In genomic region chr17:14664511-14664910, GRCh38 we compare ENCODE assay signal across 34 cellular contexts.
"Had no signal": no experiment of that assay in that cellular context is flagged by ENCODE, and none has a peak within 500 bp of the region (broad histone marks: within the 10 kb centered on the region; RNA-seq: fewer than 3 reads in every experiment).

No MANE protein-coding gene starts in this region.

- H3K27me3 Mint-ChIP-seq: activated naive CD8-positive, alpha-beta T cell; brain had no signal

- H3K27ac Mint-ChIP-seq: activated CD4-positive, alpha-beta memory T cell treated with anti-CD3 and anti-CD28 coated beads for 36 hours; activated naive CD4-positive, alpha-beta T cell treated with anti-CD3 and anti-CD28 coated beads, Interleukin-2, amount 10 ng/mL, durations not matched to agents 7 days and 5 days; activated naive CD8-positive, alpha-beta T cell; activated naive CD8-positive, alpha-beta T cell treated with anti-CD3 and anti-CD28 coated beads, Interleukin-2, amount 50 U/mL, for 24 hours; activated T-helper 1 cell treated with anti-CD3 and anti-CD28 coated beads, Interleukin-12 subunit alpha, Interleukin-12 subunit beta, Interleukin-2, Interleukin-4 antibody, amounts not matched to agents 30 ng/mL and 10 ng/mL and 1 ng/mL, durations not matched to agents 14 hours and 24 hours and 36 hours; brain; T-helper 1 cell treated with Interleukin-12 subunit alpha and Interleukin-12 subunit beta and Interleukin-4 antibody, amounts not matched to agents 30 μg/mL and 1 μg/mL, for 36 hours; T-helper 2 cell treated with Interferon-gamma antibody and Interleukin-4, amounts not matched to agents 5 μg/mL and 100 μg/mL, for 36 hours had no signal

- DNase-seq: activated CD4-positive, alpha-beta memory T cell treated with anti-CD3 and anti-CD28 coated beads for 36 hours; activated CD4-positive, alpha-beta T cell treated with anti-CD3 and anti-CD28 coated beads for 4 hours; activated CD4-positive, alpha-beta T cell treated with anti-CD3 and anti-CD28 coated beads, Interleukin-2, amount 50 U/mL, for 1 hour; activated CD8-positive, alpha-beta memory T cell treated with anti-CD3 and anti-CD28 coated beads, Interleukin-2, amount 50 U/mL, for 4 hours; activated gamma-delta T cell treated with Interleukin-2 at 50 U/mL for 16 hours; activated naive CD4-positive, alpha-beta T cell treated with anti-CD3 and anti-CD28 coated beads, Interleukin-2, amount 10 ng/mL, durations not matched to agents 7 days and 5 days; activated naive CD8-positive, alpha-beta T cell treated with anti-CD3 and anti-CD28 coated beads, Interleukin-2, amount 50 U/mL, for 24 hours; activated T-cell treated with anti-CD3 and anti-CD28 coated beads for 4 hours; activated T-cell treated with anti-CD3 and anti-CD28 coated beads, Interleukin-2, amount 50 U/mL, for 4 hours; anterior cingulate cortex; caudate nucleus; cerebellar nuclear complex; NCI-H1092 treated with DMSO at 0.1 percent for 48 hours; NCI-H1417; NCI-H146; NCI-H187; NCI-H2029 treated with DMSO at 0.1 percent for 48 hours; NCI-H2107; NCI-H2171; NCI-H446; NCI-H510A treated with DMSO at 0.1 percent for 48 hours; NCI-H526 treated with DMSO at 0.1 percent for 48 hours; NK-92 treated with Interleukin-12 subunit alpha and Interleukin-12 subunit beta, amount 100 ng/mL, for 24 hours; OCI-M1; SHP77; SJCRH30 had no signal

- H3K4me3 ChIP-seq: K562, SJCRH30, SK-N-MC had no signal

- H3K36me3 Mint-ChIP-seq: activated CD4-positive, alpha-beta memory T cell treated with anti-CD3 and anti-CD28 coated beads for 36 hours; activated naive CD4-positive, alpha-beta T cell treated with anti-CD3 and anti-CD28 coated beads, Interleukin-2, amount 10 ng/mL, durations not matched to agents 7 days and 5 days; activated naive CD8-positive, alpha-beta T cell; brain had no signal

- H3K27ac ChIP-seq: SJCRH30, SK-N-MC had no signal

- H3K4me3 Mint-ChIP-seq: activated CD4-positive, alpha-beta memory T cell treated with anti-CD3 and anti-CD28 coated beads for 36 hours; activated naive CD4-positive, alpha-beta T cell treated with anti-CD3 and anti-CD28 coated beads, Interleukin-2, amount 10 ng/mL, durations not matched to agents 7 days and 5 days; activated naive CD8-positive, alpha-beta T cell; activated naive CD8-positive, alpha-beta T cell treated with anti-CD3 and anti-CD28 coated beads, Interleukin-2, amount 50 U/mL, for 24 hours; activated T-cell treated with anti-CD3 and anti-CD28 coated beads, Interleukin-2, amount 50 U/mL, for 4 hours; activated T-helper 1 cell treated with anti-CD3 and anti-CD28 coated beads, Interleukin-12 subunit alpha, Interleukin-12 subunit beta, Interleukin-2, Interleukin-4 antibody, amounts not matched to agents 30 ng/mL and 10 ng/mL and 1 ng/mL, durations not matched to agents 14 hours and 24 hours and 36 hours; brain; T-helper 1 cell treated with Interleukin-12 subunit alpha and Interleukin-12 subunit beta and Interleukin-4 antibody, amounts not matched to agents 30 μg/mL and 1 μg/mL, for 36 hours; T-helper 2 cell treated with Interferon-gamma antibody and Interleukin-4, amounts not matched to agents 5 μg/mL and 100 μg/mL, for 36 hours had no signal

- H3K9me3 ChIP-seq: SJCRH30 had no signal

- H3K4me1 Mint-ChIP-seq: activated naive CD4-positive, alpha-beta T cell treated with anti-CD3 and anti-CD28 coated beads, Interleukin-2, amount 10 ng/mL, durations not matched to agents 7 days and 5 days; activated naive CD8-positive, alpha-beta T cell treated with anti-CD3 and anti-CD28 coated beads, Interleukin-2, amount 50 U/mL, for 24 hours; brain had no signal

- H3K36me3 ChIP-seq: SJCRH30 had no signal

- H3K27me3 ChIP-seq: SJCRH30 had no signal

- H3K9me3 Mint-ChIP-seq: activated CD4-positive, alpha-beta memory T cell treated with anti-CD3 and anti-CD28 coated beads for 36 hours; activated naive CD4-positive, alpha-beta T cell treated with anti-CD3 and anti-CD28 coated beads, Interleukin-2, amount 10 ng/mL, durations not matched to agents 7 days and 5 days; activated naive CD8-positive, alpha-beta T cell treated with anti-CD3 and anti-CD28 coated beads, Interleukin-2, amount 50 U/mL, for 24 hours; activated T-cell treated with anti-CD3 and anti-CD28 coated beads, Interleukin-2, amount 50 U/mL, for 4 hours; activated T-helper 1 cell treated with anti-CD3 and anti-CD28 coated beads, Interleukin-12 subunit alpha, Interleukin-12 subunit beta, Interleukin-2, Interleukin-4 antibody, amounts not matched to agents 30 ng/mL and 10 ng/mL and 1 ng/mL, durations not matched to agents 14 hours and 24 hours and 36 hours; T-helper 1 cell treated with Interleukin-12 subunit alpha and Interleukin-12 subunit beta and Interleukin-4 antibody, amounts not matched to agents 30 μg/mL and 1 μg/mL, for 36 hours; T-helper 2 cell treated with Interferon-gamma antibody and Interleukin-4, amounts not matched to agents 5 μg/mL and 100 μg/mL, for 36 hours had no signal

- ATAC-seq: activated naive CD8-positive, alpha-beta T cell treated with anti-CD3 and anti-CD28 coated beads, Interleukin-2, amount 50 U/mL, for 24 hours; activated T-cell treated with anti-CD3 and anti-CD28 coated beads, Interleukin-2, amount 50 U/mL, for 4 hours; K562; Panc1 had no signal

- H3K4me1 ChIP-seq: SJCRH30 had no signal
